8 cellular contexts compared by ENCODE assay signal in genomic region chr15:89689930-89690275, GRCh38. TPM values are rescaled to one million over a fixed set of nuclear protein-coding genes. Genes with fewer than 3 reads are reported as not detected.
DNase-seq lines count a peak whose midpoint lies in the region; ATAC-seq and TF ChIP-seq lines count a peak whose summit lies in the region.
"Not testable (repeated sequence)": the region's sequence is repeated elsewhere in the genome, so short reads cannot be mapped to it uniquely, and the experiment has no call there.

No MANE protein-coding gene starts in this region.

- POLR2A ChIA-PET in activated CD4-positive, alpha-beta T cell treated with anti-CD3 and anti-CD28 coated beads for 36 hours (lab: Charles Lee), result not testable (repeated sequence)

- not testable (repeated sequence) for H3K9ac ChIP-seq in KMS-11

- peak overlapping the region in 2 of 3 donors; percentile 64 to 89 for H3K27ac Mint-ChIP-seq in CD4-positive, CD25-positive, alpha-beta regulatory T cell
- H3K27ac Mint-ChIP-seq in activated CD4-positive, alpha-beta T cell treated with anti-CD3 and anti-CD28 coated beads for 36 hours, result peak overlapping the region; percentile 82
- H3K27ac Mint-ChIP-seq in brain (peak overlapping the region; percentile 23 to 87 (median 61)), osteocyte (ENCODE audit: unreplicated experiment) (peak overlapping the region; percentile 77)

- H3K27ac ChIP-seq in CD4-positive, CD25-positive, alpha-beta regulatory T cell (ENCODE audit: insufficient read depth, low read length, poor library complexity, severe bottlenecking); KMS-11: not testable (repeated sequence)
- peak overlapping the region in 1 of 2 donors; percentile 58 for H3K27ac ChIP-seq in thoracic aorta

- peak overlapping the region; percentile 78 for H3K4me3 ChIP-seq in CD4-positive, CD25-positive, alpha-beta regulatory T cell (ENCODE audit: low read depth, low read length)
- not testable (repeated sequence) for H3K4me3 ChIP-seq in KMS-11 (IDR thresholded peaks at IDR 0.05; ENCODE audit: insufficient read depth, low read depth, low read length)
- H3K4me3 ChIP-seq in fibroblast of mammary gland (ENCODE audit: control insufficient read depth, low read depth, low read length) (peak overlapping the region; percentile 93), lower leg skin (ENCODE audit: low read depth, poor library complexity, severe bottlenecking) (peak overlapping the region; percentile 61), thoracic aorta (peak overlapping the region; percentile 89)

- not testable (repeated sequence) for H3K9me3 ChIP-seq in CD4-positive, CD25-positive, alpha-beta regulatory T cell (ENCODE audit: control insufficient read depth in 2 of 2, low read length in 2 of 2); thoracic aorta

- H3K79me2 ChIP-seq in KMS-11 (ENCODE audit: insufficient read depth, low read depth), result not testable (repeated sequence)

- not testable (repeated sequence) for TF ChIP-seq CTCF in KMS-11 (conservative IDR thresholded peaks at IDR 0.05; ENCODE audit: low read depth, low read length); brain (conservative IDR thresholded peaks at IDR 0.05); fibroblast of mammary gland (conservative IDR thresholded peaks at IDR 0.05; ENCODE audit: control insufficient read depth, insufficient read depth, low read depth, low read length); lower leg skin (IDR thresholded peaks at IDR 0.05); osteocyte (IDR thresholded peaks at IDR 0.05); thoracic aorta (IDR thresholded peaks at IDR 0.05)

- intact Hi-C loops in activated CD4-positive, alpha-beta T cell treated with anti-CD3 and anti-CD28 coated beads for 36 hours (cut with DNase I, micrococcal nuclease), result loop anchor here (1.0 to 10.0 kb wide), 6 partner anchors 60 to 542 kb away; partner anchors contain the start of genes TICRR (in 2 of the 2), CIB1 (in 1 of the 2) and GDPGP1 (in 1 of the 2)
- intact Hi-C loops in lower leg skin (cut with DNase I; ENCODE audit: low total_unique reads), result not testable (repeated sequence)

- H3K4me3 Mint-ChIP-seq in CD4-positive, CD25-positive, alpha-beta regulatory T cell, result peak overlapping the region; percentile 85 to 98 (median 92)
- H3K4me3 Mint-ChIP-seq in activated CD4-positive, alpha-beta T cell treated with anti-CD3 and anti-CD28 coated beads for 36 hours, result peak overlapping the region; percentile 85
- H3K4me3 Mint-ChIP-seq in brain (peak overlapping the region; percentile 85 to 96 (median 90)), osteocyte (ENCODE audit: unreplicated experiment) (peak overlapping the region; percentile 82)

- not testable (repeated sequence) for H3K36me3 Mint-ChIP-seq in CD4-positive, CD25-positive, alpha-beta regulatory T cell; activated CD4-positive, alpha-beta T cell treated with anti-CD3 and anti-CD28 coated beads for 36 hours (ENCODE audit: low read depth); brain; osteocyte (ENCODE audit: unreplicated experiment)

- H3K4me2 ChIP-seq in KMS-11, result peak overlapping the region; percentile 97

- peaks cover 16% of the 10 kb centered on the region for H3K4me1 ChIP-seq in CD4-positive, CD25-positive, alpha-beta regulatory T cell (ENCODE audit: control insufficient read depth, insufficient read depth, low read length, poor library complexity, severe bottlenecking)
- H3K4me1 ChIP-seq in KMS-11 (ENCODE audit: low read depth, poor library complexity, severe bottlenecking), result not testable (repeated sequence)
- H3K4me1 ChIP-seq in thoracic aorta (ENCODE audit: control insufficient read depth in 1 of 2, low read depth in 2 of 2), result peaks cover 15 to 43% of the 10 kb centered on the region in 2 donors

- H4K20me1 ChIP-seq in KMS-11 (ENCODE audit: insufficient read depth), result not testable (repeated sequence)

- H3K27me3 Mint-ChIP-seq in CD4-positive, CD25-positive, alpha-beta regulatory T cell, result peaks cover 26% of the 10 kb centered on the region
- not testable (repeated sequence) for H3K27me3 Mint-ChIP-seq in activated CD4-positive, alpha-beta T cell treated with anti-CD3 and anti-CD28 coated beads for 36 hours
- H3K27me3 Mint-ChIP-seq in brain (peaks cover 26% of the 10 kb centered on the region), osteocyte (ENCODE audit: unreplicated experiment) (peaks cover 10% of the 10 kb centered on the region)

- H3K4me1 Mint-ChIP-seq in CD4-positive, CD25-positive, alpha-beta regulatory T cell, result peaks cover 9 to 20% (median 11%) of the 10 kb centered on the region in 4 donors
- H3K4me1 Mint-ChIP-seq in activated CD4-positive, alpha-beta T cell treated with anti-CD3 and anti-CD28 coated beads for 36 hours, result peaks cover 12% of the 10 kb centered on the region
- H3K4me1 Mint-ChIP-seq in brain, result peaks cover 27% of the 10 kb centered on the region
- H3K4me1 Mint-ChIP-seq in osteocyte (ENCODE audit: unreplicated experiment), result not testable (repeated sequence)

- WGBS in lower leg skin, 2 donors, result 42 to 49% methylated on average over 15 of the region's 15 CpGs

- not testable (repeated sequence) for TF ChIP-seq POLR2A in lower leg skin (IDR thresholded peaks at IDR 0.05)

- not testable (repeated sequence) for H3K36me3 ChIP-seq in CD4-positive, CD25-positive, alpha-beta regulatory T cell (ENCODE audit: control insufficient read depth, insufficient read depth, low read length); KMS-11 (ENCODE audit: insufficient read depth); thoracic aorta

- CTCF ChIA-PET in activated CD4-positive, alpha-beta T cell treated with anti-CD3 and anti-CD28 coated beads for 36 hours (lab: Charles Lee), result interaction anchor here (0.6 to 1.9 kb wide), 2 partner anchors 16 to 20 kb away, joined by 3 to 5 read pairs; no protein-coding TSS in a partner anchor

- not testable (repeated sequence) for DNase-seq in CD4-positive, CD25-positive, alpha-beta regulatory T cell; activated CD4-positive, alpha-beta T cell treated with anti-CD3 and anti-CD28 coated beads for 36 hours; fibroblast of mammary gland (ENCODE audit: low read depth); lower leg skin (ENCODE audit: low spot score in 2 of 2); osteocyte (ENCODE audit: extremely low spot score, unreplicated experiment); thoracic aorta (ENCODE audit: low spot score)

- not testable (repeated sequence) for H3K27me3 ChIP-seq in CD4-positive, CD25-positive, alpha-beta regulatory T cell (ENCODE audit: control insufficient read depth, insufficient read depth, low read length); KMS-11 (ENCODE audit: insufficient read depth, low read depth); thoracic aorta (replicated peaks; ENCODE audit: insufficient read depth)

- not testable (repeated sequence) for H3K9me3 Mint-ChIP-seq in CD4-positive, CD25-positive, alpha-beta regulatory T cell; activated CD4-positive, alpha-beta T cell treated with anti-CD3 and anti-CD28 coated beads for 36 hours (ENCODE audit: low read depth); brain; osteocyte (ENCODE audit: unreplicated experiment)

- H2AFZ ChIP-seq in KMS-11 (ENCODE audit: low read depth), result peak overlapping the region; percentile 100

- ATAC-seq in CD4-positive, CD25-positive, alpha-beta regulatory T cell (ENCODE audit: low read depth in 2 of 2); activated CD4-positive, alpha-beta T cell treated with anti-CD3 and anti-CD28 coated beads for 36 hours: not testable (repeated sequence)
- peak; percentile 32 for ATAC-seq in thoracic aorta (ENCODE audit: insufficient number of reproducible peaks, low FRiP score, low read depth)

RNA-seq across cellular contexts. Expression of gene PEX11A, which starts 0.7 kb away (rescaled TPM):
- total RNA-seq in CD4-positive, CD25-positive, alpha-beta regulatory T cell, result 1.2 TPM
- polyA plus RNA-seq in CD4-positive, CD25-positive, alpha-beta regulatory T cell, result 1 to 10 TPM in 3 of 4 donors, not detected in 1; 1.5 to 3.7 (median 1.9) TPM
- 1 to 10 TPM; 4.7 to 5.3 TPM for total RNA-seq in activated CD4-positive, alpha-beta T cell treated with anti-CD3 and anti-CD28 coated beads for 36 hours
- polyA plus RNA-seq in brain (ENCODE audit: insufficient read depth, low read depth, low replicate concordance), result 6.5 TPM
- 10 to 100 TPM in 1 of 4 donors, 1 to 10 TPM in 3; 6.7 to 12.2 (median 8.8) TPM for total RNA-seq in lower leg skin
- 4.6 and 5.6 TPM in 2 replicates for total RNA-seq in osteocyte
- total RNA-seq in thoracic aorta, result 10 to 100 TPM in 1 of 2 donors, 1 to 10 TPM in 1; 4.5 to 17.3 TPM

RNA-seq across cellular contexts. Expression of gene WDR93, which starts 0.7 kb away (rescaled TPM):
- total RNA-seq in CD4-positive, CD25-positive, alpha-beta regulatory T cell, result not detected
- not detected for polyA plus RNA-seq in CD4-positive, CD25-positive, alpha-beta regulatory T cell
- not detected for total RNA-seq in activated CD4-positive, alpha-beta T cell treated with anti-CD3 and anti-CD28 coated beads for 36 hours
- 0.32 TPM for polyA plus RNA-seq in brain (ENCODE audit: insufficient read depth, low read depth, low replicate concordance)
- total RNA-seq in lower leg skin, result under 1 TPM in 2 of 4 donors, not detected in 2; 0.12 to 0.26 TPM
- 0.19 TPM in 1 of 2 replicates, not detected in the other for total RNA-seq in osteocyte
- not detected for total RNA-seq in thoracic aorta

RNA-seq across cellular contexts. Expression of gene PLIN1, which starts 10.7 kb away (rescaled TPM):
- total RNA-seq in CD4-positive, CD25-positive, alpha-beta regulatory T cell, result not detected
- polyA plus RNA-seq in CD4-positive, CD25-positive, alpha-beta regulatory T cell, result not detected
- under 1 TPM; 0.39 to 0.41 TPM for total RNA-seq in activated CD4-positive, alpha-beta T cell treated with anti-CD3 and anti-CD28 coated beads for 36 hours
- polyA plus RNA-seq in brain (ENCODE audit: insufficient read depth, low read depth, low replicate concordance), result 3.3 TPM
- 10 to 100 TPM in 3 of 4 donors, 1 to 10 TPM in 1; 5.9 to 30.9 (median 15.0) TPM for total RNA-seq in lower leg skin
- total RNA-seq in osteocyte, result 0.70 and 0.84 TPM in 2 replicates
- total RNA-seq in thoracic aorta, result 10 to 100 TPM in 1 of 2 donors, 1 to 10 TPM in 1; 5.7 to 24.2 TPM

RNA-seq across cellular contexts. Expression of gene KIF7, which starts 34.6 kb away (rescaled TPM):
- 0.12 TPM for total RNA-seq in CD4-positive, CD25-positive, alpha-beta regulatory T cell
- polyA plus RNA-seq in CD4-positive, CD25-positive, alpha-beta regulatory T cell, result not detected
- 1 to 10 TPM; 2.1 to 2.3 TPM for total RNA-seq in activated CD4-positive, alpha-beta T cell treated with anti-CD3 and anti-CD28 coated beads for 36 hours
- polyA plus RNA-seq in brain (ENCODE audit: insufficient read depth, low read depth, low replicate concordance), result 1.7 TPM
- total RNA-seq in lower leg skin (1 to 10 TPM; 1.3 to 3.7 (median 1.9) TPM), osteocyte (18.2 and 20.0 TPM in 2 replicates), thoracic aorta (10 to 100 TPM; 26.4 to 28.4 TPM)
